ENCODE assay signal across 13 cellular contexts in genomic region chr21:44444286-44444931, GRCh38. TPM values are rescaled to one million over a fixed set of nuclear protein-coding genes. Genes with fewer than 3 reads are reported as not detected.
A peak's percentile ranks its signal among the peaks of the same experiment; 100 is the strongest.
DNase-seq lines count a peak whose midpoint lies in the region; ATAC-seq and TF ChIP-seq lines count a peak whose summit lies in the region.
"Had no signal": no experiment of that assay in that cellular context is flagged by ENCODE, and none has a peak within 500 bp of the region (broad histone marks: within the 10 kb centered on the region; RNA-seq: fewer than 3 reads in every experiment).

No MANE protein-coding gene starts in this region.

- H3K9me3 Mint-ChIP-seq in activated naive CD8-positive, alpha-beta T cell treated with anti-CD3 and anti-CD28 coated beads, Interleukin-2, amount 50 U/mL, for 24 hours = no peaks in the 10 kb centered on the region
- no peaks in the 10 kb centered on the region for H3K9me3 Mint-ChIP-seq in activated naive CD8-positive, alpha-beta T cell treated with anti-CD3 and anti-CD28 coated beads for 36 hours
- H3K9me3 Mint-ChIP-seq in immature natural killer cell = no peaks in the 10 kb centered on the region

- no peak overlapping the region for H2AFZ ChIP-seq in MM.1S (ENCODE audit: low read length)
- H2AFZ ChIP-seq: GM23248 had no signal

- no peaks in the 10 kb centered on the region for H3K4me1 Mint-ChIP-seq in activated naive CD8-positive, alpha-beta T cell treated with anti-CD3 and anti-CD28 coated beads, Interleukin-2, amount 50 U/mL, for 24 hours
- no peaks in the 10 kb centered on the region for H3K4me1 Mint-ChIP-seq in activated naive CD8-positive, alpha-beta T cell treated with anti-CD3 and anti-CD28 coated beads for 36 hours
- H3K4me1 Mint-ChIP-seq in immature natural killer cell = no peaks in the 10 kb centered on the region
- H3K4me1 Mint-ChIP-seq: B cell, T-helper 17 cell had no signal

- no peak overlapping the region for H3K4me3 Mint-ChIP-seq in activated naive CD8-positive, alpha-beta T cell treated with anti-CD3 and anti-CD28 coated beads, Interleukin-2, amount 50 U/mL, for 24 hours
- no peak overlapping the region for H3K4me3 Mint-ChIP-seq in activated naive CD8-positive, alpha-beta T cell treated with anti-CD3 and anti-CD28 coated beads for 36 hours
- H3K4me3 Mint-ChIP-seq in immature natural killer cell = no peak overlapping the region
- H3K4me3 Mint-ChIP-seq: B cell, T-helper 17 cell had no signal

- no peaks in the 10 kb centered on the region for H3F3A ChIP-seq in MM.1S (ENCODE audit: insufficient read depth, low read length)

- H3K79me2 ChIP-seq in MM.1S (ENCODE audit: low read length) = no peaks in the 10 kb centered on the region

- H4K20me1 ChIP-seq in MM.1S (ENCODE audit: insufficient read depth, low read length) = no peaks in the 10 kb centered on the region

- DNase-seq in activated naive CD8-positive, alpha-beta T cell treated with anti-CD3 and anti-CD28 coated beads, Interleukin-2, amount 50 U/mL, for 24 hours = peak; percentile 17
- no peak for DNase-seq in activated naive CD8-positive, alpha-beta T cell treated with anti-CD3 and anti-CD28 coated beads for 36 hours
- DNase-seq in MM.1S = no peak
- DNase-seq in fibroblast of pulmonary artery (ENCODE audit: low read depth) = no peak
- DNase-seq in spleen = peak; percentile 69
- no peak for DNase-seq in COR-L47 (lab: John Stamatoyannopoulos, UW)
- no peak for DNase-seq in immature natural killer cell
- DNase-seq: GM23248, NCI-H774, T-helper 17 cell had no signal

- no peak overlapping the region for H3K27ac ChIP-seq in MM.1S (ENCODE audit: low read length)
- no peak overlapping the region for H3K27ac ChIP-seq in spleen
- H3K27ac ChIP-seq: GM23248 had no signal

- 75 to 79% (median 78%) methylated on average over 19 to 21 of the region's 21 CpGs for WGBS in spleen, 5 donors

- no peak overlapping the region for H3K27ac Mint-ChIP-seq in activated naive CD8-positive, alpha-beta T cell treated with anti-CD3 and anti-CD28 coated beads, Interleukin-2, amount 50 U/mL, for 24 hours
- no peak overlapping the region for H3K27ac Mint-ChIP-seq in activated naive CD8-positive, alpha-beta T cell treated with anti-CD3 and anti-CD28 coated beads for 36 hours
- no peak overlapping the region for H3K27ac Mint-ChIP-seq in immature natural killer cell
- H3K27ac Mint-ChIP-seq: B cell, T-helper 17 cell had no signal

- no peak overlapping the region for H3K4me2 ChIP-seq in MM.1S (ENCODE audit: low read depth, low read length)

- peaks cover 98% of the 10 kb centered on the region for H3K27me3 ChIP-seq in MM.1S (replicated peaks; ENCODE audit: insufficient read depth, low read length)
- peaks cover 0 to 42% (median 3%) of the 10 kb centered on the region in 7 donors for H3K27me3 ChIP-seq in spleen (replicated peaks in 1 of 7)

- H3K36me3 ChIP-seq in MM.1S (replicated peaks; ENCODE audit: insufficient read depth, low read length) (no peaks in the 10 kb centered on the region), spleen (peaks cover 0 to 46% (median 22%) of the 10 kb centered on the region in 6 donors)

- ATAC-seq in activated naive CD8-positive, alpha-beta T cell treated with anti-CD3 and anti-CD28 coated beads, Interleukin-2, amount 50 U/mL, for 24 hours = no peak
- ATAC-seq in GM21723 (IDR thresholded peaks at IDR 0.05; ENCODE audit: unreplicated experiment) = no peak
- ATAC-seq: left colon, T-helper 17 cell had no signal

- H3K4me1 ChIP-seq in MM.1S (ENCODE audit: low read length) (no peaks in the 10 kb centered on the region), spleen (no peaks in the 10 kb centered on the region)

- TF ChIP-seq CTCF in MM.1S (IDR thresholded peaks at IDR 0.05; ENCODE audit: low read length) (peak; percentile 50), fibroblast of pulmonary artery (IDR thresholded peaks at IDR 0.05; ENCODE audit: low read length, missing control alignments) (peak; percentile 16), spleen (IDR thresholded peaks at IDR 0.05 in 8 of 11, conservative IDR thresholded peaks at IDR 0.05 in 3 of 11) (no peak)

- H3K4me3 ChIP-seq in MM.1S (ENCODE audit: low read length) (no peak overlapping the region), fibroblast of pulmonary artery (replicated peaks; ENCODE audit: low read depth, low read length) (no peak overlapping the region), spleen (no peak overlapping the region)
- H3K4me3 ChIP-seq: GM23248 had no signal

- intact Hi-C loops in spleen (cut with DNase I; ENCODE audit: low total_unique reads) = no loop called here

- H3K36me3 Mint-ChIP-seq in activated naive CD8-positive, alpha-beta T cell treated with anti-CD3 and anti-CD28 coated beads, Interleukin-2, amount 50 U/mL, for 24 hours (ENCODE audit: low read depth) = no peaks in the 10 kb centered on the region
- H3K36me3 Mint-ChIP-seq in activated naive CD8-positive, alpha-beta T cell treated with anti-CD3 and anti-CD28 coated beads for 36 hours = no peaks in the 10 kb centered on the region
- peaks cover 0 to 6% (median 4%) of the 10 kb centered on the region in 3 donors for H3K36me3 Mint-ChIP-seq in immature natural killer cell

- H3K9me3 ChIP-seq in MM.1S (replicated peaks; ENCODE audit: insufficient read depth, low read length) (no peaks in the 10 kb centered on the region), spleen (peaks cover 0 to 3% (median 0%) of the 10 kb centered on the region in 8 donors)

- H3K9me2 ChIP-seq in MM.1S (replicated peaks; ENCODE audit: insufficient read depth, low read length) = no peaks in the 10 kb centered on the region

- H3K27me3 Mint-ChIP-seq in activated naive CD8-positive, alpha-beta T cell treated with anti-CD3 and anti-CD28 coated beads, Interleukin-2, amount 50 U/mL, for 24 hours = peaks cover 6% of the 10 kb centered on the region
- H3K27me3 Mint-ChIP-seq in activated naive CD8-positive, alpha-beta T cell treated with anti-CD3 and anti-CD28 coated beads for 36 hours = peaks cover 13% of the 10 kb centered on the region
- H3K27me3 Mint-ChIP-seq in immature natural killer cell (ENCODE audit: low read depth in 3 of 3) = peaks cover 7 to 10% (median 8%) of the 10 kb centered on the region in 3 donors

- no peak for TF ChIP-seq POLR2A in spleen (IDR thresholded peaks at IDR 0.05)

- H3K9ac ChIP-seq in MM.1S (ENCODE audit: low read length) = no peak overlapping the region
- H3K9ac ChIP-seq: GM23248 had no signal

RNA-seq across cellular contexts. Expression of gene LRRC3, which starts 10.9 kb away (rescaled TPM):
- 1 to 10 TPM; 1.8 to 1.9 TPM for total RNA-seq in activated naive CD8-positive, alpha-beta T cell treated with anti-CD3 and anti-CD28 coated beads for 36 hours
- total RNA-seq in spleen = 1 to 10 TPM; 1.3 to 4.9 (median 3.4) TPM
- polyA plus RNA-seq in spleen = under 1 TPM; 0.24 to 0.86 (median 0.26) TPM
- under 1 TPM in 1 of 3 donors, not detected in 2; 0.29 TPM for polyA plus RNA-seq in immature natural killer cell

Comparison
In these comparisons a context has a peak if more than half of its experiments do, and no peak if none do; other contexts are left out.
1. DNase-seq: peak in activated naive CD8-positive, alpha-beta T cell treated with anti-CD3 and anti-CD28 coated beads, Interleukin-2, amount 50 U/mL, for 24 hours (single experiment) and spleen (single experiment); none in activated naive CD8-positive, alpha-beta T cell treated with anti-CD3 and anti-CD28 coated beads for 36 hours (single experiment), MM.1S (single experiment), fibroblast of pulmonary artery (single experiment), COR-L47 (single experiment) and immature natural killer cell (0 of 3).
2. CTCF ChIP-seq: peak in MM.1S (single experiment) and fibroblast of pulmonary artery (single experiment); none in spleen (0 of 11).